Comparison of ENCODE assay signal across 14 cellular contexts in genomic region chr11:33207408-33207985, GRCh38. TPM values are rescaled to one million over a fixed set of nuclear protein-coding genes. Genes with fewer than 3 reads are reported as not detected.
DNase-seq lines count a peak whose midpoint lies in the region; ATAC-seq, FAIRE-seq and TF ChIP-seq lines count a peak whose summit lies in the region.
"Had no signal": no experiment of that assay in that cellular context is flagged by ENCODE, and none has a peak within 500 bp of the region (broad histone marks: within the 10 kb centered on the region; RNA-seq: fewer than 3 reads in every experiment).

No MANE protein-coding gene starts in this region.

- peak overlapping the region; percentile 41 for H2BK120ac ChIP-seq in H1 (replicated peaks; ENCODE audit: low read depth, low read length)

- H3K4me1 ChIP-seq in H1 (replicated peaks in 1 of 4; ENCODE audit: control insufficient read depth in 3 of 4, insufficient read depth in 4 of 4, low read length in 3 of 4) (no peaks in the 10 kb centered on the region), hepatocyte (ENCODE audit: insufficient read depth) (no peaks in the 10 kb centered on the region), upper lobe of right lung (no peaks in the 10 kb centered on the region)
- H3K4me1 ChIP-seq: tibial artery had no signal

- H3K23ac ChIP-seq in H1 (ENCODE audit: insufficient read length) = no peak overlapping the region

- H3K9me3 ChIP-seq in H1 (ENCODE audit: insufficient read depth in 2 of 2, low read depth in 1 of 2, low read length in 1 of 2) (no peaks in the 10 kb centered on the region), hepatocyte (ENCODE audit: low read depth) (no peaks in the 10 kb centered on the region), upper lobe of right lung (no peaks in the 10 kb centered on the region)
- H3K9me3 ChIP-seq: tibial artery had no signal

- no peak overlapping the region for H2BK20ac ChIP-seq in H1 (ENCODE audit: low read length)

- no peak for TF ChIP-seq RAD21 in H1 (IDR thresholded peaks at IDR 0.05 in 1 of 2, conservative IDR thresholded peaks at IDR 0.05 in 1 of 2; ENCODE audit: low read depth in 2 of 2, low read length in 2 of 2)

- CTCF ChIA-PET in H1 (lab: Charles Lee; ENCODE audit: partially characterized antibody) = interaction anchor here (0.8 to 2.0 kb wide), 7 partner anchors 13 to 480 kb away, joined by 3 to 6 read pairs (median 3); no protein-coding TSS in a partner anchor

- no peaks in the 10 kb centered on the region for H3K23me2 ChIP-seq in H1 (ENCODE audit: low read depth, low read length)

- H3K4me2 ChIP-seq in H1 (ENCODE audit: insufficient read depth in 1 of 2, low read depth in 2 of 2, low read length in 2 of 2) = no peak overlapping the region
- no peak overlapping the region for H3K4me2 ChIP-seq in hepatocyte

- ATAC-seq in upper lobe of right lung (peak; percentile 50), GM21529 (IDR thresholded peaks at IDR 0.05; ENCODE audit: unreplicated experiment) (no peak), HG02884 (IDR thresholded peaks at IDR 0.05; ENCODE audit: unreplicated experiment) (no peak)
- ATAC-seq: activated T-cell treated with anti-CD3 and anti-CD28 coated beads, Interleukin-2, amount 50 U/mL, for 72 hours had no signal

- H3K27ac ChIP-seq in H1 (ENCODE audit: low read depth, low read length) (no peak overlapping the region), hepatocyte (no peak overlapping the region), upper lobe of right lung (no peak overlapping the region)
- H3K27ac ChIP-seq: tibial artery had no signal

- H2BK15ac ChIP-seq in H1 (ENCODE audit: low read length) = no peak overlapping the region

- WGBS in H1 (ENCODE audit: extremely low coverage in 1 of 2, insufficient coverage in 1 of 2, insufficient read length in 1 of 2, insufficient replicate concordance in 2 of 2, low coverage in 1 of 2, low lambda C conversion rate in 2 of 2, missing lambda C conversion rate in 1 of 2), 2 experiments = 52% methylated on average over 4 of the region's 4 CpGs; no CpG with 5 or more reads in 1 of the 2 experiments
- WGBS in hepatocyte (ENCODE audit: low lambda C conversion rate, missing lambda C conversion rate) = 59% methylated on average over 4 of the region's 4 CpGs

- no peaks in the 10 kb centered on the region for H3K36me3 ChIP-seq in H1 (ENCODE audit: control insufficient read depth in 2 of 4, insufficient read depth in 4 of 4, low read length in 3 of 4)
- H3K36me3 ChIP-seq in hepatocyte (replicated peaks; ENCODE audit: insufficient read depth, low read depth) = no peaks in the 10 kb centered on the region
- no peaks in the 10 kb centered on the region for H3K36me3 ChIP-seq in upper lobe of right lung
- H3K36me3 ChIP-seq: tibial artery had no signal

- no peaks in the 10 kb centered on the region; a peak in 1 of 7 replicates for H3K27me3 ChIP-seq in H1 (replicated peaks in 1 of 4; ENCODE audit: control insufficient read depth in 3 of 4, extremely low read depth in 1 of 4, insufficient read depth in 3 of 4, low read length in 3 of 4)
- H3K27me3 ChIP-seq in hepatocyte = no peaks in the 10 kb centered on the region
- no peaks in the 10 kb centered on the region for H3K27me3 ChIP-seq in upper lobe of right lung
- H3K27me3 ChIP-seq: tibial artery had no signal

- no peaks in the 10 kb centered on the region for H4K20me1 ChIP-seq in H1 (replicated peaks in 1 of 2; ENCODE audit: control insufficient read depth in 1 of 2, insufficient read depth in 2 of 2, low read length in 2 of 2)
- H4K20me1 ChIP-seq in hepatocyte (ENCODE audit: insufficient read depth, poor library complexity, severe bottlenecking) = no peaks in the 10 kb centered on the region

- H2AK5ac ChIP-seq in H1 (ENCODE audit: low read depth, low read length) = no peak overlapping the region

- H3K4ac ChIP-seq in H1 (replicated peaks; ENCODE audit: insufficient read length, low read depth, low read length) = no peak overlapping the region

- intact Hi-C loops in upper lobe of right lung (cut with DNase I) = no loop called here

- POLR2A ChIA-PET in H1 (lab: Charles Lee; ENCODE audit: partially characterized antibody) = interaction anchor here (1.3 kb wide), 1 partner anchor 9 kb away, joined by 3 read pairs; no protein-coding TSS in a partner anchor

- H4K5ac ChIP-seq in H1 (ENCODE audit: insufficient read length, low read depth, low read length) = no peak overlapping the region

- H3K79me2 ChIP-seq in H1 (ENCODE audit: control insufficient read depth in 1 of 2, insufficient read depth in 2 of 2, low read length in 2 of 2) (no peaks in the 10 kb centered on the region), hepatocyte (no peaks in the 10 kb centered on the region)

- H2BK5ac ChIP-seq in H1 (ENCODE audit: low read depth, low read length) = no peak overlapping the region

- H4K91ac ChIP-seq in H1 (replicated peaks; ENCODE audit: insufficient read length, low read length) = no peak overlapping the region

- peak overlapping the region; percentile 27; the same call in 1 of the 2 replicates for H2AFZ ChIP-seq in H1 (ENCODE audit: low read length)
- H2AFZ ChIP-seq in hepatocyte = no peak overlapping the region

- no peak overlapping the region for H3K4me3 ChIP-seq in H1 (ENCODE audit: extremely low read depth in 1 of 4, insufficient read depth in 2 of 4, low read depth in 3 of 4, low read length in 4 of 4)
- no peak overlapping the region for H3K4me3 ChIP-seq in hepatocyte
- no peak overlapping the region for H3K4me3 ChIP-seq in upper lobe of right lung
- H3K4me3 ChIP-seq: tibial artery had no signal

- no peaks in the 10 kb centered on the region for H3K79me1 ChIP-seq in H1 (ENCODE audit: low read depth, low read length)

- no peak overlapping the region for H3K18ac ChIP-seq in H1 (ENCODE audit: extremely low read depth, low read length)

- TF ChIP-seq CTCF in H1 (IDR thresholded peaks at IDR 0.05; ENCODE audit: control extremely low read depth in 1 of 3, insufficient read depth in 1 of 3, low read depth in 1 of 3, low read length in 3 of 3) (no peak), hepatocyte (IDR thresholded peaks at IDR 0.05; ENCODE audit: poor library complexity) (no peak), upper lobe of right lung (IDR thresholded peaks at IDR 0.05) (no peak)

- H3K9me2 ChIP-seq in hepatocyte (replicated peaks; ENCODE audit: insufficient read depth) = no peaks in the 10 kb centered on the region

- H4K8ac ChIP-seq in H1 (ENCODE audit: extremely low read depth, insufficient read depth, low read length) = no peak overlapping the region

- TF ChIP-seq POLR2A in H1 (IDR thresholded peaks at IDR 0.05; ENCODE audit: control extremely low read depth in 1 of 2, low read depth in 2 of 2, low read length in 2 of 2) = no peak

- no peak for TF ChIP-seq EP300 in H1 (IDR thresholded peaks at IDR 0.05; ENCODE audit: borderline replicate concordance in 1 of 2, low read depth in 2 of 2, low read length in 2 of 2)

- peak; percentile 7 for DNase-seq in M059J (ENCODE audit: low read depth)
- no peak for DNase-seq in H1 (ENCODE audit: low read depth in 1 of 2, low spot score in 2 of 2)
- DNase-seq in hepatocyte (ENCODE audit: low spot score) = peak; percentile 21
- DNase-seq in upper lobe of right lung = no peak
- DNase-seq in cerebellar cortex (ENCODE audit: low spot score) = no peak
- DNase-seq: activated T-cell treated with anti-CD3 and anti-CD28 coated beads, Interleukin-2, amount 50 U/mL, for 72 hours; anterior cingulate cortex; C1 segment of cervical spinal cord; MM.1S; tibial artery had no signal

- H3K9ac ChIP-seq in H1 (replicated peaks in 1 of 4; ENCODE audit: extremely low read depth in 1 of 4, low read depth in 3 of 4, low read length in 3 of 4) = no peak overlapping the region

- FAIRE-seq in H1 (lab: Jason Lieb, UNC) = no peak
- FAIRE-seq: frontal cortex, islet of Langerhans had no signal

- no peak overlapping the region for H2BK12ac ChIP-seq in H1 (ENCODE audit: low read depth, low read length)

- no peak overlapping the region for H3K56ac ChIP-seq in H1 (replicated peaks; ENCODE audit: insufficient read length, low read depth, low read length)

- no peak overlapping the region for H3K14ac ChIP-seq in H1 (ENCODE audit: insufficient read length)

TF ChIP-seq in H1, 55 proteins besides CTCF, POLR2A, EP300 and RAD21:
- TF ChIP-seq TBP (IDR thresholded peaks at IDR 0.05; ENCODE audit: low read depth, low read length) (no peak), TAF7 (optimal IDR thresholded peaks at IDR 0.05; ENCODE audit: borderline replicate concordance, low read depth, low read length) (no peak)

RNA-seq across cellular contexts. Expression of gene CSTF3, which starts 46.2 kb away (rescaled TPM):
- total RNA-seq in M059J (2014; rRNA removed; shearing (Covaris generic)) = 26.1 and 28.5 TPM in 2 replicates
- total RNA-seq in H1 (2021; fragmentation: NEBNext Ultra II Directional; extraction: Animal tissue kit (Norgen Biotek cat#: 25700)) = 54.7 and 61.0 TPM in 2 replicates
- 14.3 and 22.3 TPM in 2 replicates for polyA plus RNA-seq in H1 (2011; rRNA removed)
- 37.4 TPM for polyA plus RNA-seq in H1 (2011; cell fraction: cytosol; rRNA removed)
- 17.5 TPM for polyA plus RNA-seq in H1 (2011; cell fraction: nucleus; rRNA removed)
- polyA plus RNA-seq in H1 (2012, experiment 1 of 2) = 39.1 to 63.7 TPM (median 44.0 TPM) in 4 replicates
- 12.5 TPM for polyA plus RNA-seq in H1 (2012, experiment 2 of 2)
- 57.3 TPM for polyA plus RNA-seq in H1 (2013, experiment 1 of 2)
- polyA plus RNA-seq in H1 (2013, experiment 2 of 2) = 50.2 TPM
- 25.1 and 26.8 TPM in 2 replicates for polyA minus RNA-seq in H1 (2011; rRNA and poly(A)+ RNA removed)
- polyA minus RNA-seq in H1 (2011; cell fraction: cytosol; rRNA and poly(A)+ RNA removed) = 20.8 TPM
- polyA minus RNA-seq in H1 (2011; cell fraction: nucleus; rRNA and poly(A)+ RNA removed) = 171 TPM
- 33.0 TPM in 2 replicates for total RNA-seq in hepatocyte
- 35.6 and 39.7 TPM in 2 replicates for polyA plus RNA-seq in hepatocyte
- total RNA-seq in upper lobe of right lung = 17.9 TPM

RNA-seq across cellular contexts. Expression of gene HIPK3, which starts 49.7 kb away (rescaled TPM):
- 32.4 and 39.8 TPM in 2 replicates for total RNA-seq in M059J (2014; rRNA removed; shearing (Covaris generic))
- 20.8 and 22.3 TPM in 2 replicates for total RNA-seq in H1 (2021; fragmentation: NEBNext Ultra II Directional; extraction: Animal tissue kit (Norgen Biotek cat#: 25700))
- polyA plus RNA-seq in H1 (2011; rRNA removed) = 3.2 and 5.0 TPM in 2 replicates
- polyA plus RNA-seq in H1 (2011; cell fraction: cytosol; rRNA removed) = 4.4 TPM
- polyA plus RNA-seq in H1 (2011; cell fraction: nucleus; rRNA removed) = 4.4 TPM
- polyA plus RNA-seq in H1 (2012, experiment 1 of 2) = 3.2 to 7.1 TPM (median 5.0 TPM) in 4 replicates
- 0.21 TPM for polyA plus RNA-seq in H1 (2012, experiment 2 of 2)
- 5.1 TPM for polyA plus RNA-seq in H1 (2013, experiment 1 of 2)
- polyA plus RNA-seq in H1 (2013, experiment 2 of 2) = 5.0 TPM
- polyA minus RNA-seq in H1 (2011; rRNA and poly(A)+ RNA removed) = 41.7 and 52.5 TPM in 2 replicates
- 18.5 TPM for polyA minus RNA-seq in H1 (2011; cell fraction: cytosol; rRNA and poly(A)+ RNA removed)
- 71.7 TPM for polyA minus RNA-seq in H1 (2011; cell fraction: nucleus; rRNA and poly(A)+ RNA removed)
- total RNA-seq in hepatocyte = 123 and 124 TPM in 2 replicates
- polyA plus RNA-seq in hepatocyte = 25.0 and 26.9 TPM in 2 replicates
- total RNA-seq in upper lobe of right lung = 146 TPM

Comparison
In these comparisons a context has a peak if more than half of its experiments do, and no peak if none do; other contexts are left out.
1. DNase-seq: peak in M059J (single experiment) and hepatocyte (single experiment); none in H1 (0 of 2), upper lobe of right lung (single experiment) and cerebellar cortex (single experiment).